In genomic region chr12:131120831-131121271, GRCh38 we compare ENCODE assay signal across 13 cellular contexts.
"Had no signal": no experiment of that assay in that cellular context is flagged by ENCODE, and none has a peak within 500 bp of the region (broad histone marks: within the 10 kb centered on the region; RNA-seq: fewer than 3 reads in every experiment).

No MANE protein-coding gene starts in this region.

- H3K9me3 ChIP-seq: esophagus squamous epithelium, tibial nerve had no signal

- H3K27ac ChIP-seq: brain microvascular endothelial cell, esophagus squamous epithelium, parathyroid adenoma, tibial nerve had no signal

- H3K4me1 ChIP-seq: parathyroid adenoma had no signal

- H3K4me3 ChIP-seq: esophagus squamous epithelium, tibial nerve had no signal

- DNase-seq: activated CD4-positive, alpha-beta T cell treated with anti-CD3 and anti-CD28 coated beads for 36 hours; activated CD8-positive, alpha-beta T cell treated with anti-CD3 and anti-CD28 coated beads for 36 hours; activated naive CD4-positive, alpha-beta T cell treated with anti-CD3 and anti-CD28 coated beads, Interleukin-2, amount 50 U/mL, for 16 hours; activated T-cell treated with anti-CD3 and anti-CD28 coated beads, Interleukin-2, amount 50 U/mL, for 4 hours; brain microvascular endothelial cell; effector memory CD4-positive, alpha-beta T cell; esophagus squamous epithelium; mesendoderm; stimulated activated CD4-positive, alpha-beta T cell treated with anti-CD3 and anti-CD28 coated beads, Interleukin-2, amount 100 ng/mL, for 24 hours; stimulated activated naive CD4-positive, alpha-beta T cell treated with Interleukin-2 at 50 U/mL for 16 hours; substantia nigra had no signal

- H3K9ac ChIP-seq: parathyroid adenoma had no signal

- H3K27me3 ChIP-seq: brain microvascular endothelial cell, tibial nerve had no signal

- H3K36me3 ChIP-seq: brain microvascular endothelial cell had no signal
